Comparison of ENCODE assay signal across 9 cellular contexts in the genomic region with DNA sequence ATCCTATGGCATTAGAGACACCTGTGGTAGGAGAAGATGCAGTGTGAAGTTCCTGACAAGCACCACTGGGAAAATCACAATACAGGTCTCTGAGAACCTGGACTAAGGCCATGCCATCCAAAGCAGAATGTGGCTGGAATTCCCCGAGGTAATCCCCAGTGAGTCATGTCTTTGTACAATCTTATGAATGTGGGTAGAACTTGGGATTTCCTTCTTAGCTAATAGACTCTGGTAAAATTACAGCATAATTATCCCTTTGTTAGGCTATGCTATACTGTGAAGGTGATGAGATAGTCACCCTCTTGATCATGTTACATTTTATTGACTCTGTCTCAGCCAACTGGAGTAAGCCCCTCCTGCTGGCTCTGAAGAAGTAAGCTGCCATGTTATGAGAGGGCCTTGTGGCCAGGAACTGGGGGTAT.
A peak's percentile ranks its signal among the peaks of the same experiment; 100 is the strongest.
DNase-seq lines count a peak whose midpoint lies in the region; ATAC-seq and TF ChIP-seq lines count a peak whose summit lies in the region.
"Had no signal": no experiment of that assay in that cellular context is flagged by ENCODE, and none has a peak within 500 bp of the region (broad histone marks: within the 10 kb centered on the region; RNA-seq: fewer than 3 reads in every experiment).

No MANE protein-coding gene starts in this region.

- no peak overlapping the region for H3K4me3 ChIP-seq in MG63

- peak; percentile 3 for DNase-seq in GM13976 (ENCODE audit: low spot score)
- peak; percentile 34 for DNase-seq in MG63
- DNase-seq in foreskin keratinocyte = peak; percentile 99
- no peak for DNase-seq in NCI-H510A (lab: John Stamatoyannopoulos, UW)
- no peak for DNase-seq in SHP77 treated with DMSO at 0.1 percent for 48 hours (lab: John Stamatoyannopoulos, UW)
- DNase-seq: activated CD4-positive, alpha-beta T cell treated with anti-CD3 and anti-CD28 coated beads, Interleukin-2, amount 10 ng/mL, durations not matched to agents 24 days and 14 days had no signal

- TF ChIP-seq CTCF in GM13976 (IDR thresholded peaks at IDR 0.05; ENCODE audit: borderline replicate concordance, control extremely low read depth, extremely low read depth, insufficient read depth, missing control alignments) (no peak), foreskin keratinocyte (conservative IDR thresholded peaks at IDR 0.05) (peak; percentile 45)

- H3K36me3 ChIP-seq in MG63 = no peaks in the 10 kb centered on the region

- peak overlapping the region; percentile 92 for H3K27ac ChIP-seq in foreskin keratinocyte

- in situ Hi-C loops in GM13976 (cut with MboI; ENCODE audit: low sequenced_read_pairs, unreplicated experiment) = no loop called here

- peak; percentile 66 for ATAC-seq in GM21723 (IDR thresholded peaks at IDR 0.05; ENCODE audit: unreplicated experiment)
- ATAC-seq in foreskin keratinocyte = peak; percentile 97
- no peak for ATAC-seq in HG03571 (IDR thresholded peaks at IDR 0.05; ENCODE audit: unreplicated experiment)
- ATAC-seq in GM19324 (IDR thresholded peaks at IDR 0.05; ENCODE audit: low FRiP score, unreplicated experiment) = no peak

- H3K4me1 ChIP-seq in foreskin keratinocyte = peaks cover 11% of the 10 kb centered on the region

- H3K9me3 ChIP-seq in MG63 = no peaks in the 10 kb centered on the region

- no peaks in the 10 kb centered on the region for H3K27me3 ChIP-seq in MG63
- H3K27me3 ChIP-seq in foreskin keratinocyte = no peaks in the 10 kb centered on the region

Comparison
In these comparisons a context has a peak if more than half of its experiments do, and no peak if none do; other contexts are left out.
1. DNase-seq: peak in GM13976 (single experiment), MG63 (single experiment) and foreskin keratinocyte (2 of 2); none in NCI-H510A (single experiment) and SHP77 treated with DMSO at 0.1 percent for 48 hours (single experiment).
2. ATAC-seq: peak in GM21723 (single experiment) and foreskin keratinocyte (single experiment); none in HG03571 (single experiment) and GM19324 (single experiment).